8 cellular contexts compared by ENCODE assay signal in the genomic region with DNA sequence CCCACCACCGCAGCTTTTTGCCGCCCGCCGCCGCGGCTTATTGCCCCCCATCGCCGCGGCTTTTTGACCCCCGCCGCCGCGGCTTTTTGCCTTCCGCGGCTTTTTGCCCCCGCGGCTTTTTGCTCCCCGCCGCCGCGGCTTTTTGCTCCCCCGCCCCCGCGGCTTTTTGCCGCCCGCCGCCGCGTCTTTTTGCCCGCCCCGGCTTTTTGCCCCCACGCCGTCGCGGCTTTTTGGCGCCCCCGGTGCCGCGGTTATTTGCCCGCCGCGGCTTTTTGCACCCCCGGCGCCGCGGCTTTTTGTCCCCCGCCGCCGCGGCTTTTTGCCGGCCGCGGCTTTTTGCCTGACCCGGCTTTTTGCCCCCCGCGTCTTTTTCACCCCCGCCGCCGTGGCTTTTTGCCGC.
DNase-seq lines count a peak whose midpoint lies in the region; FAIRE-seq and TF ChIP-seq lines count a peak whose summit lies in the region.
"Not testable (repeated sequence)": the region's sequence is repeated elsewhere in the genome, so short reads cannot be mapped to it uniquely, and the experiment has no call there.

No MANE protein-coding gene starts in this region.

- H3K14ac ChIP-seq in neuronal stem cell (ENCODE audit: low read length), result not testable (repeated sequence)

- H3K36me3 ChIP-seq in HEK293 (ENCODE audit: control insufficient read depth in 2 of 2, insufficient read depth in 1 of 2, low read length in 2 of 2); bronchial epithelial cell (ENCODE audit: control insufficient read depth, insufficient read depth, low read length); left ventricle myocardium inferior; neuronal stem cell (replicated peaks in 1 of 2; ENCODE audit: control insufficient read depth in 2 of 2, insufficient read depth in 2 of 2, low read length in 2 of 2); tibial artery: not testable (repeated sequence)

- not testable (repeated sequence) for H3K79me1 ChIP-seq in neuronal stem cell (ENCODE audit: low read depth, low read length)

- H2BK5ac ChIP-seq in neuronal stem cell (ENCODE audit: low read length), result not testable (repeated sequence)

- H2AK5ac ChIP-seq in neuronal stem cell (ENCODE audit: low read depth, low read length), result not testable (repeated sequence)

- CTCF ChIA-PET in HEK293 (lab: Yijun Ruan, JAX), result not testable (repeated sequence)

- H2AFZ ChIP-seq in neuronal stem cell (ENCODE audit: low read length), result not testable (repeated sequence)

- not testable (repeated sequence) for H3K27ac ChIP-seq in HEK293 (ENCODE audit: extremely low read depth, low read depth, low read length); left ventricle myocardium inferior (replicated peaks); neuronal stem cell (replicated peaks; ENCODE audit: low read length); tibial artery

- peak; percentile 3 for DNase-seq in activated naive CD4-positive, alpha-beta T cell treated with anti-CD3 and anti-CD28 coated beads, Interleukin-2, amount 50 U/mL, for 16 hours
- not testable (repeated sequence) for DNase-seq in bronchial epithelial cell (ENCODE audit: low read depth); fibroblast of pulmonary artery (ENCODE audit: low read depth); left ventricle myocardium inferior; neuronal stem cell (ENCODE audit: low spot score); skeletal muscle cell (ENCODE audit: low read depth); tibial artery

- H3K27me3 ChIP-seq in bronchial epithelial cell (ENCODE audit: control insufficient read depth, insufficient read depth, low read length); left ventricle myocardium inferior (ENCODE audit: low read depth); neuronal stem cell (ENCODE audit: control insufficient read depth in 3 of 3, insufficient read depth in 3 of 3, low read depth in 1 of 3, low read length in 3 of 3); tibial artery: not testable (repeated sequence)

- peak overlapping the region; percentile 11 for H3K4me2 ChIP-seq in neuronal stem cell (ENCODE audit: insufficient read depth, low read length, poor library complexity, severe bottlenecking)

- POLR2A ChIA-PET in HEK293 (lab: Yijun Ruan, JAX), result not testable (repeated sequence)

- H2BK120ac ChIP-seq in neuronal stem cell (ENCODE audit: low read depth, low read length), result not testable (repeated sequence)

- H3K4me1 ChIP-seq in HEK293 (ENCODE audit: control insufficient read depth, insufficient read depth, low read length); left ventricle myocardium inferior; neuronal stem cell (ENCODE audit: control insufficient read depth in 2 of 2, insufficient read depth in 1 of 2, low read depth in 1 of 2, low read length in 2 of 2); tibial artery: not testable (repeated sequence)

- H4K91ac ChIP-seq in neuronal stem cell (ENCODE audit: low read depth, low read length, poor library complexity), result not testable (repeated sequence)

- H2BK12ac ChIP-seq in neuronal stem cell (ENCODE audit: low read length), result not testable (repeated sequence)

- not testable (repeated sequence) for H3K9ac ChIP-seq in neuronal stem cell (ENCODE audit: low read depth, low read length, poor library complexity)

- H3K4me3 ChIP-seq in HEK293 (ENCODE audit: low read depth, low read length) (peak overlapping the region; percentile 35), bronchial epithelial cell (ENCODE audit: low read depth, low read length) (peak overlapping the region; percentile 14), fibroblast of pulmonary artery (replicated peaks; ENCODE audit: low read depth, low read length) (peak overlapping the region; percentile 27), left ventricle myocardium inferior (peak overlapping the region; percentile 54), skeletal muscle cell (ENCODE audit: low read depth, low read length) (peak overlapping the region; percentile 27), tibial artery (peak overlapping the region; percentile 38 to 45)
- H3K4me3 ChIP-seq in neuronal stem cell (ENCODE audit: low read length in 2 of 2), result not testable (repeated sequence)

- TF ChIP-seq CTCF in HEK293 (tag by site-specific recombination; IDR thresholded peaks at IDR 0.05); bronchial epithelial cell (IDR thresholded peaks at IDR 0.05; ENCODE audit: insufficient read depth, low read length, severe bottlenecking); fibroblast of pulmonary artery (IDR thresholded peaks at IDR 0.05; ENCODE audit: low read length, missing control alignments); left ventricle myocardium inferior (IDR thresholded peaks at IDR 0.05; ENCODE audit: borderline replicate concordance); tibial artery (IDR thresholded peaks at IDR 0.05): not testable (repeated sequence)

- not testable (repeated sequence) for H3K4ac ChIP-seq in neuronal stem cell (ENCODE audit: low read length)

- H3K18ac ChIP-seq in neuronal stem cell (ENCODE audit: low read length), result not testable (repeated sequence)

- H3K23ac ChIP-seq in neuronal stem cell (ENCODE audit: low read depth, low read length, poor library complexity), result not testable (repeated sequence)

- not testable (repeated sequence) for H2BK15ac ChIP-seq in neuronal stem cell (ENCODE audit: low read length)

- not testable (repeated sequence) for FAIRE-seq in bronchial epithelial cell (lab: Jason Lieb, UNC)

- H3K9me3 ChIP-seq in HEK293 (ENCODE audit: control insufficient read depth, insufficient read depth, low read depth, low read length); left ventricle myocardium inferior (replicated peaks); neuronal stem cell (replicated peaks in 1 of 2; ENCODE audit: control insufficient read depth in 2 of 2, insufficient read depth in 1 of 2, low read depth in 1 of 2, low read length in 2 of 2); tibial artery: not testable (repeated sequence)

- WGBS in neuronal stem cell (ENCODE audit: extremely low coverage in 2 of 2, insufficient read length in 2 of 2, insufficient replicate concordance in 1 of 2), 2 donors, result no CpG with 5 or more reads among the region's 60 CpGs

- H4K8ac ChIP-seq in neuronal stem cell (ENCODE audit: low read depth, low read length), result not testable (repeated sequence)

- intact Hi-C loops in left ventricle myocardium inferior (cut with micrococcal nuclease); tibial artery (cut with DNase I; ENCODE audit: low total_unique reads): not testable (repeated sequence)
